1 cellular context compared by ENCODE assay signal in the genomic region with DNA sequence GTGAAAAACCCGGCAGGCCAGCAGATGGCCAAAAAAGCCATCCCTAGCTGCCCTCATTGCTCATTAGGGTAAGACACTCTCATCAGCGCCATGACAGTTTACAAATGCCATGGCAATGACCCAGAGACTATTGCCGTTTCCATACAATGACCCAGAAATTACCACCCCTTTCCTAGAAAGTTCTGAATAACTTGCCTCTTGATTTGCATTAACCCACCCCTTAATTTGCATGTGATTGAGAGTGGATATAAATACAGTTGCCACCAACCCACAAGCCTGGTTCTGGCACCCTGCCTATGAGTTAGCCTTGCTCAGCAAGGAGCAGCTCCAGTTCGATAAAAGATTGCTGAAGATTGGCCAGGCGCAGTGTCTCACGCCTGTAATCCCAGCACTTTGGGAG.
TF ChIP-seq lines count a peak whose summit lies in the region.

No MANE protein-coding gene starts in this region.

TF ChIP-seq in K562, 482 proteins besides CTCF, POLR2A, EP300 and RAD21:
- TF ChIP-seq MEIS2 (IDR thresholded peaks at IDR 0.05; ENCODE audit: partially characterized antibody), result no peak
- no peak for TF ChIP-seq ZKSCAN3 (CRISPR knock-in tag; IDR thresholded peaks at IDR 0.05)
- no peak for TF ChIP-seq JUN (IDR thresholded peaks at IDR 0.05; ENCODE audit: borderline replicate concordance, low read depth, low read length)
- TF ChIP-seq JUN (CRISPR knock-in tag; IDR thresholded peaks at IDR 0.05; ENCODE audit: borderline replicate concordance), result no peak
- no peak for TF ChIP-seq HNRNPLL (IDR thresholded peaks at IDR 0.05; ENCODE audit: low read depth, low read length, poor library complexity, severe bottlenecking)
- peak in 1 of 3 experiments; percentile 67 for TF ChIP-seq YY1 (IDR thresholded peaks at IDR 0.05; ENCODE audit: borderline replicate concordance in 1 of 3, control insufficient read depth in 1 of 3, extremely low read depth in 1 of 3, insufficient read depth in 3 of 3, insufficient read length in 1 of 3, insufficient replicate concordance in 2 of 3, low read depth in 1 of 3, low read length in 2 of 3)
- no peak for TF ChIP-seq ZNF644 (tag; IDR thresholded peaks at IDR 0.05; ENCODE audit: low read depth)
- no peak for TF ChIP-seq ZNF212 (CRISPR knock-in tag; IDR thresholded peaks at IDR 0.05)
- TF ChIP-seq HINFP (tag; conservative IDR thresholded peaks at IDR 0.05; ENCODE audit: low read depth), result no peak
- no peak for TF ChIP-seq ZNF253 (CRISPR knock-in tag; conservative IDR thresholded peaks at IDR 0.05)
- TF ChIP-seq GABPA (tag; conservative IDR thresholded peaks at IDR 0.05; ENCODE audit: low read depth), result 0 out of 2 replicates have a peak, but pooled peaks have one; percentile 19
- TF ChIP-seq, protein P1, sequence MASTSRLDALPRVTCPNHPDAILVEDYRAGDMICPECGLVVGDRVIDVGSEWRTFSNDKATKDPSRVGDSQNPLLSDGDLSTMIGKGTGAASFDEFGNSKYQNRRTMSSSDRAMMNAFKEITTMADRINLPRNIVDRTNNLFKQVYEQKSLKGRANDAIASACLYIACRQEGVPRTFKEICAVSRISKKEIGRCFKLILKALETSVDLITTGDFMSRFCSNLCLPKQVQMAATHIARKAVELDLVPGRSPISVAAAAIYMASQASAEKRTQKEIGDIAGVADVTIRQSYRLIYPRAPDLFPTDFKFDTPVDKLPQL (IDR thresholded peaks at IDR 0.05; ENCODE audit: extremely low read depth, insufficient read length), result no peak
- no peak for TF ChIP-seq IRF2 (CRISPR knock-in tag; IDR thresholded peaks at IDR 0.05)
- no peak for TF ChIP-seq NR2C2 (CRISPR knock-in tag; IDR thresholded peaks at IDR 0.05)
- peak; percentile 79 for TF ChIP-seq NR2C2 (tag; IDR thresholded peaks at IDR 0.05)
- no peak for TF ChIP-seq MEF2D (tag; conservative IDR thresholded peaks at IDR 0.05; ENCODE audit: low read depth)
- TF ChIP-seq BRD9 (IDR thresholded peaks at IDR 0.05; ENCODE audit: low read depth, partially characterized antibody), result no peak
- TF ChIP-seq RFX1 (IDR thresholded peaks at IDR 0.05), result peak; percentile 80
- TF ChIP-seq NR2C1 (IDR thresholded peaks at IDR 0.05), result peak; percentile 66
- peak; percentile 81 for TF ChIP-seq NR2C1 (tag; IDR thresholded peaks at IDR 0.05)
- TF ChIP-seq NFE2 (IDR thresholded peaks at IDR 0.05; ENCODE audit: low read depth), result no peak
- TF ChIP-seq ZBTB17 (CRISPR knock-in tag; IDR thresholded peaks at IDR 0.05), result no peak
